ENCODE assay signal across 1 cellular context in genomic region chr2:32355976-32356734, GRCh38.
TF ChIP-seq lines count a peak whose summit lies in the region.

No MANE protein-coding gene starts in this region.

TF ChIP-seq in IMR-90, 13 proteins besides CTCF, POLR2A, EP300 and RAD21 (continued from another document):
- TF ChIP-seq MXI1 (IDR thresholded peaks at IDR 0.05; ENCODE audit: borderline replicate concordance, low read depth, low read length): no peak
